Comparison of ENCODE assay signal across 3 cellular contexts in genomic region chr10:86095061-86095460, GRCh38.
DNase-seq lines count a peak whose midpoint lies in the region; TF ChIP-seq lines count a peak whose summit lies in the region.
"Not testable (repeated sequence)": the region's sequence is repeated elsewhere in the genome, so short reads cannot be mapped to it uniquely, and the experiment has no call there.

No MANE protein-coding gene starts in this region.

- not testable (repeated sequence) for H3K4me1 ChIP-seq in HEK293 (ENCODE audit: control insufficient read depth, insufficient read depth, low read length); smooth muscle cell (ENCODE audit: low read depth)

- CTCF ChIA-PET in HEK293 (lab: Yijun Ruan, JAX): not testable (repeated sequence)

- not testable (repeated sequence) for H3K4me3 ChIP-seq in HEK293 (ENCODE audit: low read depth, low read length); smooth muscle cell

- peak; percentile 2 for DNase-seq in NCI-H69 (lab: John Stamatoyannopoulos, UW)
- not testable (repeated sequence) for DNase-seq in smooth muscle cell (lab: John Stamatoyannopoulos, UW; ENCODE audit: unreplicated experiment)

- 6% methylated on average over 1 of the region's 1 CpG for WGBS in smooth muscle cell (ENCODE audit: low lambda C conversion rate)

- not testable (repeated sequence) for H3K27ac ChIP-seq in HEK293 (ENCODE audit: extremely low read depth, low read depth, low read length); smooth muscle cell (ENCODE audit: low read depth)

- H3K4me2 ChIP-seq in smooth muscle cell: peak overlapping the region; percentile 22

- H3K36me3 ChIP-seq in HEK293 (ENCODE audit: control insufficient read depth in 2 of 2, insufficient read depth in 1 of 2, low read length in 2 of 2); smooth muscle cell (ENCODE audit: low read depth): not testable (repeated sequence)

- H3K79me2 ChIP-seq in smooth muscle cell (ENCODE audit: low read depth): not testable (repeated sequence)

- TF ChIP-seq CTCF in HEK293 (tag by site-specific recombination; IDR thresholded peaks at IDR 0.05); smooth muscle cell (IDR thresholded peaks at IDR 0.05; ENCODE audit: borderline replicate concordance, insufficient read depth, poor library complexity, severe bottlenecking): not testable (repeated sequence)

- H2AFZ ChIP-seq in smooth muscle cell (ENCODE audit: low read depth): not testable (repeated sequence)

- not testable (repeated sequence) for H3K27me3 ChIP-seq in smooth muscle cell (ENCODE audit: low read depth)

- H4K20me1 ChIP-seq in smooth muscle cell (ENCODE audit: low read depth): not testable (repeated sequence)

- POLR2A ChIA-PET in HEK293 (lab: Yijun Ruan, JAX): not testable (repeated sequence)

- H3F3A ChIP-seq in smooth muscle cell (ENCODE audit: low read depth): not testable (repeated sequence)

- H3K9me3 ChIP-seq in HEK293 (ENCODE audit: control insufficient read depth, insufficient read depth, low read depth, low read length); smooth muscle cell (replicated peaks; ENCODE audit: low read depth): not testable (repeated sequence)

- not testable (repeated sequence) for H3K9ac ChIP-seq in smooth muscle cell (ENCODE audit: low read depth)

TF ChIP-seq in HEK293, 187 proteins besides CTCF, POLR2A, EP300 and RAD21:
- TF ChIP-seq ZNF629 (tag by site-specific recombination; IDR thresholded peaks at IDR 0.05) (0 out of 2 replicates have a peak, but pooled peaks have one; percentile 23), ZXDB (tag by site-specific recombination; IDR thresholded peaks at IDR 0.05) (peak; percentile 82), ZNF843 (tag by site-specific recombination; IDR thresholded peaks at IDR 0.05) (peak; percentile 96), SCRT1 (tag by site-specific recombination; IDR thresholded peaks at IDR 0.05; ENCODE audit: borderline replicate concordance) (peak; percentile 77), ZNF18 (tag by site-specific recombination; IDR thresholded peaks at IDR 0.05) (peak; percentile 16; the same call in 1 of the 2 replicates), ZSCAN30 (tag by site-specific recombination; IDR thresholded peaks at IDR 0.05) (peak; percentile 28; the same call in 1 of the 2 replicates), OSR2 (tag by site-specific recombination; IDR thresholded peaks at IDR 0.05) (peak; percentile 55), ZNF549 (tag by site-specific recombination; IDR thresholded peaks at IDR 0.05) (peak; percentile 13; the same call in 1 of the 2 replicates), KLF8 (tag by site-specific recombination; IDR thresholded peaks at IDR 0.05) (0 out of 2 replicates have a peak, but pooled peaks have one; percentile 12), BCL11B (tag by site-specific recombination; IDR thresholded peaks at IDR 0.05; ENCODE audit: low read depth) (peak; percentile 78; the same call in 1 of the 2 replicates), FEZF1 (tag by site-specific recombination; IDR thresholded peaks at IDR 0.05) (peak; percentile 90), WT1 (tag by site-specific recombination; IDR thresholded peaks at IDR 0.05) (peak; percentile 81), PRDM4 (tag by site-specific recombination; IDR thresholded peaks at IDR 0.05) (peak; percentile 62; the same call in 1 of the 2 replicates), OVOL3 (tag by site-specific recombination; IDR thresholded peaks at IDR 0.05) (peak; percentile 48; the same call in 1 of the 2 replicates), ZNF580 (tag by site-specific recombination; IDR thresholded peaks at IDR 0.05) (0 out of 2 replicates have a peak, but pooled peaks have one; percentile 32), ZNF140 (tag by site-specific recombination; IDR thresholded peaks at IDR 0.05) (0 out of 2 replicates have a peak, but pooled peaks have one; percentile 1), HIC1 (tag by site-specific recombination; IDR thresholded peaks at IDR 0.05) (0 out of 2 replicates have a peak, but pooled peaks have one; percentile 41)
